8 cellular contexts compared by ENCODE assay signal in the genomic region with DNA sequence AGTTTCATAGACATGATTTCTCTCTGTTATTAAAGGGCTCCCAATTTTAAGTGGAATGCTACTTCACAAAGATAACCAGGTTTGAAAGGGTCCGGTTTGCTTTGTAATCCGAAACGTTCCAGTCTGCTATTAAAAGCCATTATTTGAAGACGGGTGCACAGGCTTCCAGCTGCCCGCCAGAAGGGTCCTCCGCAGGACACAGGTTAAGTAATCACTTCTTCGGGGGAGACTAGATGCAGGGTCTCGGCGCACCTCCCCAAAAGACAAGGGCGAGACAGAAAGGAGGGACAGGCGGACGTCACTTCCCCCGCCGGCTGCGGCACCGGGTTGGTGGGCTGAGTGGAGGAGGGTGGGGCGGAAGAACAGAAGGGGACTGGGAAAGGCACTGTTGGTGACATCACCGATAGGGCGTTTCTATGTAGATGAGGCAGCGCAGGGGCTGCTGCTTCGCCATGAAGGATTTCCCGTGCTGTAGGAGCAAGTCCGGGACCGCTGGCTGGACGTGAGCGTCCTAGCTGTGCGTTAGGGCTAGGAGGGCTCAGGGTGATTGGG. TPM values are rescaled to one million over a fixed set of nuclear protein-coding genes. Genes with fewer than 3 reads are reported as not detected.
DNase-seq lines count a peak whose midpoint lies in the region; ATAC-seq, FAIRE-seq and TF ChIP-seq lines count a peak whose summit lies in the region.

No MANE protein-coding gene starts in this region.

- H3K27ac Mint-ChIP-seq in H9: no peak overlapping the region

- H3K9me3 Mint-ChIP-seq in H9: no peaks in the 10 kb centered on the region; a peak in 1 of 5 replicates

- H3K79me1 ChIP-seq in H9 (ENCODE audit: insufficient read depth, low read depth, low read length, poor library complexity, severe bottlenecking): no peaks in the 10 kb centered on the region

- peaks cover 0 to 5% (median 0%) of the 10 kb centered on the region in 3 experiments; a peak in 1 of 7 replicates for H3K36me3 Mint-ChIP-seq in H9 (ENCODE audit: insufficient read depth in 1 of 3, low read depth in 3 of 3)

- H4K8ac ChIP-seq in H9 (replicated peaks; ENCODE audit: insufficient read length, low read depth, low read length): peak overlapping the region; percentile 99

- no peak for FAIRE-seq in frontal cortex (lab: Jason Lieb, UNC)

- peak overlapping the region; percentile 68 for H4K91ac ChIP-seq in H9 (ENCODE audit: insufficient read length, low read depth, low read length)

- peak overlapping the region; percentile 100 for H2BK5ac ChIP-seq in H9 (ENCODE audit: insufficient read length, low read length)

- H3K4me1 ChIP-seq in H9 (ENCODE audit: insufficient read depth, low read length) (no peaks in the 10 kb centered on the region), RWPE2 (ENCODE audit: insufficient read depth, poor library complexity, severe bottlenecking) (peaks cover 17% of the 10 kb centered on the region), neuron (ENCODE audit: insufficient read depth, low read length) (peaks cover 20% of the 10 kb centered on the region)

- H3K4me3 Mint-ChIP-seq in H9: no peak overlapping the region

- no peak overlapping the region for H2AK5ac ChIP-seq in H9 (ENCODE audit: insufficient read length, low read length)

- peak; percentile 96 for ATAC-seq in RWPE2 (ENCODE audit: low read depth)

- peak overlapping the region; percentile 100 for H2BK120ac ChIP-seq in H9 (ENCODE audit: low read depth, low read length, poor library complexity, severe bottlenecking)

- H3K4me3 ChIP-seq in RWPE2 (ENCODE audit: severe bottlenecking): peak overlapping the region; percentile 36
- H3K4me3 ChIP-seq in neuron (ENCODE audit: low read length): peak overlapping the region; percentile 51

- H3K27me3 Mint-ChIP-seq in H9 (ENCODE audit: low read depth): no peaks in the 10 kb centered on the region

- H3K56ac ChIP-seq in H9 (ENCODE audit: insufficient read length, low read depth, low read length): peak overlapping the region; percentile 100

- peak overlapping the region; percentile 52; the same call in 1 of the 2 replicates for H3K4ac ChIP-seq in H9 (ENCODE audit: low read depth, low read length)

- H3K27ac ChIP-seq in H9 (ENCODE audit: insufficient read length, low read depth, low read length): peak overlapping the region; percentile 100
- peak overlapping the region; percentile 90 for H3K27ac ChIP-seq in RWPE2 (ENCODE audit: poor library complexity, severe bottlenecking)

- H3K9ac ChIP-seq in H9 (ENCODE audit: extremely low read depth, insufficient read length, low read length): peak overlapping the region; percentile 99

- peak overlapping the region; percentile 99 for H3K23ac ChIP-seq in H9 (ENCODE audit: insufficient read length, low read depth, low read length)

- peak overlapping the region; percentile 71 for H3K4me2 ChIP-seq in H9 (ENCODE audit: insufficient read depth, insufficient read length, low read length)

- peak overlapping the region; percentile 100 for H3K14ac ChIP-seq in H9 (ENCODE audit: insufficient read depth, low read length)

- no peaks in the 10 kb centered on the region for H3K9me3 ChIP-seq in H9 (ENCODE audit: control insufficient read depth, low read depth, low read length)
- peaks cover 3% of the 10 kb centered on the region for H3K9me3 ChIP-seq in RWPE2 (ENCODE audit: severe bottlenecking)
- H3K9me3 ChIP-seq in neuron (ENCODE audit: low read length): no peaks in the 10 kb centered on the region

- H2AFZ ChIP-seq in H9 (ENCODE audit: low read length) (no peak overlapping the region), neuron (ENCODE audit: low read depth, low read length) (peak overlapping the region; percentile 39)

- TF ChIP-seq CTCF in H9 (conservative IDR thresholded peaks at IDR 0.05): no peak
- no peak for TF ChIP-seq CTCF in RWPE2 (IDR thresholded peaks at IDR 0.05; ENCODE audit: poor library complexity, severe bottlenecking)

- DNase-seq in EH (ENCODE audit: low read depth): peak; percentile 99
- DNase-seq in H9: peak; percentile 99
- peak; percentile 97 for DNase-seq in M059J (ENCODE audit: low read depth)
- peak; percentile 100 for DNase-seq in RWPE2 (ENCODE audit: low spot score)
- DNase-seq in activated gamma-delta T cell (lab: John Stamatoyannopoulos, UW): peak; percentile 99
- peak; percentile 68 to 96 for DNase-seq in frontal cortex (ENCODE audit: low spot score in 2 of 2)
- DNase-seq in stromal cell of bone marrow (ENCODE audit: low read depth): peak; percentile 97

- peak overlapping the region; percentile 100 for H3K18ac ChIP-seq in H9 (ENCODE audit: insufficient read length, low read depth, low read length)

- peaks cover 10% of the 10 kb centered on the region for H3K23me2 ChIP-seq in H9 (ENCODE audit: insufficient read length, low read depth, low read length, poor library complexity, severe bottlenecking)

- H3K27me3 ChIP-seq in H9 (ENCODE audit: insufficient read depth, low read length) (no peaks in the 10 kb centered on the region), RWPE2 (ENCODE audit: insufficient read depth, poor library complexity, severe bottlenecking) (no peaks in the 10 kb centered on the region), neuron (ENCODE audit: insufficient read depth, low read length) (no peaks in the 10 kb centered on the region)

- no peaks in the 10 kb centered on the region for H3K36me3 ChIP-seq in RWPE2 (ENCODE audit: low read depth)
- no peaks in the 10 kb centered on the region for H3K36me3 ChIP-seq in neuron (ENCODE audit: insufficient read depth, low read length)

- H2BK15ac ChIP-seq in H9 (ENCODE audit: low read depth, low read length): no peak overlapping the region

- H3K4me1 Mint-ChIP-seq in H9: peaks cover 16 to 19% of the 10 kb centered on the region in 2 experiments

- H2BK12ac ChIP-seq in H9 (ENCODE audit: insufficient read length, low read depth, low read length): no peak overlapping the region

- H4K20me1 ChIP-seq in H9 (ENCODE audit: control insufficient read depth, insufficient read depth, insufficient read length): no peaks in the 10 kb centered on the region

- H2BK20ac ChIP-seq in H9 (ENCODE audit: low read depth, low read length, poor library complexity, severe bottlenecking): no peak overlapping the region

- WGBS in H9 (ENCODE audit: extremely low coverage, insufficient read length, low lambda C conversion rate): no CpG with 5 or more reads among the region's 27 CpGs

- no peaks in the 10 kb centered on the region for H3K79me2 ChIP-seq in H9 (ENCODE audit: insufficient read depth, low read length)

- H4K5ac ChIP-seq in H9 (ENCODE audit: insufficient read length, low read depth, low read length): peak overlapping the region; percentile 100

- H3T11ph ChIP-seq in H9 (ENCODE audit: low read length): peak overlapping the region; percentile 100

RNA-seq across cellular contexts. Expression of gene RNU1-2, which starts 8.9 kb away (rescaled TPM):
- total RNA-seq in H9 (2021) (1,874 and 2,051 TPM in 2 replicates), frontal cortex (under 0.01 TPM)
- total RNA-seq in M059J (2014; rRNA removed; shearing (Covaris generic)): not detected in 2 replicates

RNA-seq across cellular contexts. Expression of gene CROCC, which starts 17.1 kb away (rescaled TPM):
- total RNA-seq in H9 (2021): 40.2 and 40.7 TPM in 2 replicates
- total RNA-seq in M059J (2014; rRNA removed; shearing (Covaris generic)): 4.6 and 4.8 TPM in 2 replicates
- total RNA-seq in frontal cortex: 17.5 TPM

Comparison
In these comparisons a context has a peak if more than half of its experiments do, and no peak if none do; other contexts are left out.
1. Peak in every context shown above with its lines: DNase-seq, ATAC-seq, H3K4me3 ChIP-seq and H3K27ac ChIP-seq.
2. RNA of gene RNU1-2, which starts 8.9 kb away (total RNA-seq): 1,874 to 2,051 TPM in H9; not detected in M059J and under 0.01 TPM in frontal cortex (single experiment); every median in the first group is over 1,000 times any median in the second.